ENCODE assay signal across 9 cellular contexts in the genomic region with DNA sequence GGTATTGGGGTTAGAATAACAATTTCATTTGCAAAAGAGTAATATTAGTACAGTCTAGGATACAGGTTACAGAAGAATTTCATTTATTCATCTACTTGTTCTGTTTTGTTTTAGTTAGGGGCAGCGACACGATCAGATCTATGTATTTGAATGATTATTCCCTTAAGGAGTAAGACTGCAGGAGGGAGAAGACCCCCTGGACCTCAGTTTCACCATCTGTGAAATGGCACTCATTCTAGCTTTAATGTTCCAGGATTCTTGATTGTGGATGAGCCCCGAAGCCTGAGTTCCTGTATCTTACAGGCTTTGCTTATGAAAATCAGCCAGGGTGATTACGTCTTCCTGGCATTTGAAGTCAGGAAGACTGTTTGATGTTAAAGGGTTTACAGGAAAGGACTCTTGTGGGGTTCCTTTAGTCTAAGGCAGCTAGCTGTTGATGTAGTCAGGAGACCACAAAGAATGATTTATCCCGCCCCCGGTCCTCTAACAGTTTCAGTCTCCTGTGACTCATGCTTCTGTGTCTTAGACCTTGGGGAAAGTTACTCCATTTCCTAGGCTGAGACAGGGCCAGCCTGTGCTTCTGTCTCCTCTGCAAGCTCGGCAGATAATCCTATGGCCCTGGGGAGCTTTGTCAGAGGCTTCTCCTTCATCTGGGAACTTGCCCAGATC. TPM values are rescaled to one million over a fixed set of nuclear protein-coding genes. Genes with fewer than 3 reads are reported as not detected.
DNase-seq lines count a peak whose midpoint lies in the region; ATAC-seq and TF ChIP-seq lines count a peak whose summit lies in the region.
"Had no signal": no experiment of that assay in that cellular context is flagged by ENCODE, and none has a peak within 500 bp of the region (broad histone marks: within the 10 kb centered on the region; RNA-seq: fewer than 3 reads in every experiment).

No MANE protein-coding gene starts in this region.

- peaks cover 24 to 56% of the 10 kb centered on the region in 2 donors for H3K36me3 Mint-ChIP-seq in activated naive CD4-positive, alpha-beta T cell treated with anti-CD3 and anti-CD28 coated beads, Interleukin-2, amount 50 U/mL, for 72 hours

- peak overlapping the region; percentile 97 for H3K27ac Mint-ChIP-seq in activated naive CD4-positive, alpha-beta T cell treated with anti-CD3 and anti-CD28 coated beads, Interleukin-2, amount 50 U/mL, for 72 hours
- H3K27ac Mint-ChIP-seq: B cell had no signal

- peaks cover 5% of the 10 kb centered on the region for H3K4me1 ChIP-seq in hepatocyte (ENCODE audit: insufficient read depth)

- H3K4me2 ChIP-seq in hepatocyte, result peak overlapping the region; percentile 47

- H3K27me3 ChIP-seq in hepatocyte, result no peaks in the 10 kb centered on the region

- TF ChIP-seq CTCF in hepatocyte (IDR thresholded peaks at IDR 0.05; ENCODE audit: poor library complexity), result no peak

- 63% methylated on average over 7 of the region's 7 CpGs for WGBS in hepatocyte (ENCODE audit: low lambda C conversion rate, missing lambda C conversion rate)

- peak overlapping the region; percentile 81 for H3K27ac ChIP-seq in hepatocyte

- H3K9me3 ChIP-seq in hepatocyte (ENCODE audit: low read depth), result no peaks in the 10 kb centered on the region

- H3K79me2 ChIP-seq in hepatocyte, result peaks cover 87% of the 10 kb centered on the region

- peak; percentile 4 to 34 for DNase-seq in NCI-H524 (lab: John Stamatoyannopoulos, UW)
- no peak for DNase-seq in NCI-H524 treated with DMSO at 0.1 percent for 48 hours (lab: John Stamatoyannopoulos, UW)
- peak; percentile 92 for DNase-seq in SK-MEL-5 (ENCODE audit: low read depth, low spot score)
- peak; percentile 69 to 78 for DNase-seq in activated naive CD4-positive, alpha-beta T cell treated with anti-CD3 and anti-CD28 coated beads, Interleukin-2, amount 50 U/mL, for 72 hours (ENCODE audit: low spot score in 2 of 2)
- DNase-seq in hepatocyte (ENCODE audit: low spot score), result peak; percentile 81
- DNase-seq in stimulated activated CD4-positive, alpha-beta T cell treated with anti-CD3 and anti-CD28 coated beads, Interleukin-2, amount 100 ng/mL, for 24 hours, result peak; percentile 66 to 78
- DNase-seq in NCI-H146 treated with DMSO at 0.1 percent for 48 hours (lab: John Stamatoyannopoulos, UW; ENCODE audit: unreplicated experiment), result no peak

- peaks cover 4 to 18% of the 10 kb centered on the region in 2 donors for H3K9me3 Mint-ChIP-seq in activated naive CD4-positive, alpha-beta T cell treated with anti-CD3 and anti-CD28 coated beads, Interleukin-2, amount 50 U/mL, for 72 hours

- no peak overlapping the region for H3K4me3 ChIP-seq in hepatocyte

- H4K20me1 ChIP-seq in hepatocyte (ENCODE audit: insufficient read depth, poor library complexity, severe bottlenecking), result no peaks in the 10 kb centered on the region

- in situ Hi-C loops in SK-MEL-5 (cut with HindIII; ENCODE audit: low pct_unique_long_range_greater_than_20kb, low sequenced_read_pairs), result no loop called here

- no peaks in the 10 kb centered on the region for H3K36me3 ChIP-seq in hepatocyte (replicated peaks; ENCODE audit: insufficient read depth, low read depth)

- no peak overlapping the region for H2AFZ ChIP-seq in hepatocyte

- peak; percentile 94 for ATAC-seq in HG03095 (IDR thresholded peaks at IDR 0.05; ENCODE audit: unreplicated experiment)
- peak; percentile 98 to 99 for ATAC-seq in activated naive CD4-positive, alpha-beta T cell treated with anti-CD3 and anti-CD28 coated beads, Interleukin-2, amount 50 U/mL, for 72 hours

- no peaks in the 10 kb centered on the region for H3K9me2 ChIP-seq in hepatocyte (replicated peaks; ENCODE audit: insufficient read depth)

RNA-seq across cellular contexts. Expression of a gene that starts 11.5 kb away (rescaled TPM):
- 6.9 and 9.5 TPM in 2 replicates for total RNA-seq in SK-MEL-5 (2014; rRNA removed; shearing (Covaris generic))
- polyA plus RNA-seq in SK-MEL-5 (2015; cell fraction: cytosol; rRNA removed), result 11.4 and 14.6 TPM in 2 replicates
- 2.0 and 5.3 TPM in 2 replicates for polyA plus RNA-seq in SK-MEL-5 (2015; cell fraction: nucleus; rRNA removed)
- total RNA-seq in activated naive CD4-positive, alpha-beta T cell treated with anti-CD3 and anti-CD28 coated beads, Interleukin-2, amount 50 U/mL, for 72 hours, result 10 to 100 TPM; 27.1 to 33.0 TPM
- 47.7 and 52.2 TPM in 2 replicates for total RNA-seq in hepatocyte
- 44.2 and 45.5 TPM in 2 replicates for polyA plus RNA-seq in hepatocyte
- total RNA-seq: B cell had no signal

RNA-seq across cellular contexts. Expression of a gene that starts 31.3 kb away (rescaled TPM):
- 43.1 and 45.0 TPM in 2 replicates for total RNA-seq in SK-MEL-5 (2014; rRNA removed; shearing (Covaris generic))
- polyA plus RNA-seq in SK-MEL-5 (2015; cell fraction: cytosol; rRNA removed), result 32.4 and 44.8 TPM in 2 replicates
- 56.6 and 65.6 TPM in 2 replicates for polyA plus RNA-seq in SK-MEL-5 (2015; cell fraction: nucleus; rRNA removed)
- total RNA-seq in activated naive CD4-positive, alpha-beta T cell treated with anti-CD3 and anti-CD28 coated beads, Interleukin-2, amount 50 U/mL, for 72 hours, result 10 to 100 TPM; 44.0 to 56.4 TPM
- total RNA-seq in hepatocyte, result 50.0 and 63.9 TPM in 2 replicates
- 18.3 and 22.9 TPM in 2 replicates for polyA plus RNA-seq in hepatocyte

RNA-seq across cellular contexts. Expression of a gene that starts 56.2 kb away (rescaled TPM):
- not detected in 2 replicates for total RNA-seq in SK-MEL-5 (2014; rRNA removed; shearing (Covaris generic))
- polyA plus RNA-seq in SK-MEL-5 (2015; cell fraction: cytosol; rRNA removed), result not detected in 2 replicates
- polyA plus RNA-seq in SK-MEL-5 (2015; cell fraction: nucleus; rRNA removed), result 0.18 TPM in 1 of 2 replicates, not detected in the other
- total RNA-seq in activated naive CD4-positive, alpha-beta T cell treated with anti-CD3 and anti-CD28 coated beads, Interleukin-2, amount 50 U/mL, for 72 hours, result 1 to 10 TPM; 4.5 to 4.7 TPM
- not detected in 2 replicates for total RNA-seq in hepatocyte
- not detected in 2 replicates for polyA plus RNA-seq in hepatocyte

Comparison
In these comparisons a context has a peak if more than half of its experiments do, and no peak if none do; other contexts are left out.
1. DNase-seq: peak in NCI-H524 (2 of 2), SK-MEL-5 (single experiment), activated naive CD4-positive, alpha-beta T cell treated with anti-CD3 and anti-CD28 coated beads, Interleukin-2, amount 50 U/mL, for 72 hours (2 of 2), hepatocyte (single experiment) and stimulated activated CD4-positive, alpha-beta T cell treated with anti-CD3 and anti-CD28 coated beads, Interleukin-2, amount 100 ng/mL, for 24 hours (2 of 2); none in NCI-H524 treated with DMSO at 0.1 percent for 48 hours (single experiment) and NCI-H146 treated with DMSO at 0.1 percent for 48 hours (single experiment).